ENCODE assay signal across 1 cellular context in genomic region chr4:25949994-25950393, GRCh38.
TF ChIP-seq lines count a peak whose summit lies in the region.

No MANE protein-coding gene starts in this region.

TF ChIP-seq in H1, 55 proteins besides CTCF, POLR2A, EP300 and RAD21:
- TF ChIP-seq EGR1 (IDR thresholded peaks at IDR 0.05; ENCODE audit: borderline replicate concordance, low read depth, low read length) (no peak), TAF7 (optimal IDR thresholded peaks at IDR 0.05; ENCODE audit: borderline replicate concordance, low read depth, low read length) (no peak), KDM1A (IDR thresholded peaks at IDR 0.05; ENCODE audit: borderline replicate concordance, low read length) (peak; percentile 78)
